ENCODE assay signal across 12 cellular contexts in genomic region chr21:35737899-35738341, GRCh38.
DNase-seq lines count a peak whose midpoint lies in the region; ATAC-seq and TF ChIP-seq lines count a peak whose summit lies in the region.
"Had no signal": no experiment of that assay in that cellular context is flagged by ENCODE, and none has a peak within 500 bp of the region (broad histone marks: within the 10 kb centered on the region; RNA-seq: fewer than 3 reads in every experiment).

No MANE protein-coding gene starts in this region.

- POLR2A ChIA-PET in RWPE1 (lab: Yijun Ruan, JAX; ENCODE audit: low non-redundant PET), result no interaction called here

- H3K36me3 Mint-ChIP-seq in nephron progenitor cell (ENCODE audit: low read depth), result peaks cover 5% of the 10 kb centered on the region

- peaks cover 17% of the 10 kb centered on the region for H3K4me1 Mint-ChIP-seq in nephron progenitor cell
- H3K4me1 Mint-ChIP-seq: activated T-helper 17 cell treated with anti-CD3 and anti-CD28 coated beads, Interleukin-2, amount 50 U/mL, for 72 hours; WTC11 had no signal

- H3K4me3 Mint-ChIP-seq in nephron progenitor cell, result no peak overlapping the region
- H3K4me3 Mint-ChIP-seq: activated T-helper 17 cell treated with anti-CD3 and anti-CD28 coated beads, Interleukin-2, amount 50 U/mL, for 72 hours; effector memory CD8-positive, alpha-beta T cell; WTC11 had no signal

- peak overlapping the region; percentile 68 for H3K27ac Mint-ChIP-seq in nephron progenitor cell
- H3K27ac Mint-ChIP-seq: activated T-helper 17 cell treated with anti-CD3 and anti-CD28 coated beads, Interleukin-2, amount 50 U/mL, for 72 hours; effector memory CD8-positive, alpha-beta T cell; WTC11 had no signal

- H3K9me3 Mint-ChIP-seq in nephron progenitor cell, result peaks cover 44% of the 10 kb centered on the region

- TF ChIP-seq CTCF in RWPE1 (conservative IDR thresholded peaks at IDR 0.05; ENCODE audit: low read depth) (no peak), nephron progenitor cell (IDR thresholded peaks at IDR 0.05) (no peak)

- DNase-seq in AG20443 (ENCODE audit: low spot score) (peak; percentile 58), RWPE1 (ENCODE audit: low spot score) (no peak), fibroblast of peridontal ligament (ENCODE audit: extremely low read depth) (peak; percentile 79), nephron progenitor cell (peak; percentile 8)
- DNase-seq in stimulated activated CD4-positive, alpha-beta T cell treated with anti-CD3 and anti-CD28 coated beads, Interleukin-15, amount 100 ng/mL, for 24 hours, result no peak
- DNase-seq: effector memory CD8-positive, alpha-beta T cell; NCI-H1436 treated with DMSO at 0.1 percent for 48 hours had no signal

- ATAC-seq in HG03442 (IDR thresholded peaks at IDR 0.05; ENCODE audit: unreplicated experiment) (no peak), GM18519 (IDR thresholded peaks at IDR 0.05; ENCODE audit: low FRiP score, unreplicated experiment) (no peak), GM21390 (IDR thresholded peaks at IDR 0.05; ENCODE audit: unreplicated experiment) (no peak)
- ATAC-seq: activated T-helper 17 cell treated with anti-CD3 and anti-CD28 coated beads, Interleukin-2, amount 50 U/mL, for 72 hours; effector memory CD8-positive, alpha-beta T cell; WTC11 had no signal

- peak overlapping the region; percentile 89 for H3K27ac ChIP-seq in RWPE1

- CTCF ChIA-PET in RWPE1 (lab: Yijun Ruan, JAX), result no interaction called here

- peaks cover 7% of the 10 kb centered on the region for H3K27me3 Mint-ChIP-seq in nephron progenitor cell (ENCODE audit: low read depth, poor library complexity)

Comparison
In these comparisons a context has a peak if more than half of its experiments do, and no peak if none do; other contexts are left out.
1. DNase-seq: peak in AG20443 (single experiment), fibroblast of peridontal ligament (single experiment) and nephron progenitor cell (single experiment); none in RWPE1 (single experiment) and stimulated activated CD4-positive, alpha-beta T cell treated with anti-CD3 and anti-CD28 coated beads, Interleukin-15, amount 100 ng/mL, for 24 hours (single experiment).